Comparison of ENCODE assay signal across 10 cellular contexts in the genomic region with DNA sequence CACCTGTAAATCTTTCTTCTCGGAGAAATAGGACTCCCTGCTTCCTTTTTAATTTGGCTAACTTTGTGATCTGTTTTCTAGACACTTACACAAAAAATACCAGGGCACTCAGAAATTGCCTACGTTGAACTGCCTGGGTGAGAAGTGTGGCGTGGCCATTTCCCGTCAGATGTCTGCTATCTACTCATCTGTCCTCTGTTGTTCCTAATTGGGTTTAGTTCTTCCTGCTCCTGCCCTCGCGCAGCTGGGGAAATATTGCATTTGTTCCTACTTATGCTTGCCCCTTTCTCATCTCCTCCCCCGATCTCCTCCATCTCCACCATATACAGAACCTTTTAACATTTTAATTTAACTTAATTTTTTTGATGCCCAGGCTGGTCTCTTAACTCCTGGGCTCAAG. TPM values are rescaled to one million over a fixed set of nuclear protein-coding genes. Genes with fewer than 3 reads are reported as not detected.
DNase-seq lines count a peak whose midpoint lies in the region; ATAC-seq and TF ChIP-seq lines count a peak whose summit lies in the region.
"Had no signal": no experiment of that assay in that cellular context is flagged by ENCODE, and none has a peak within 500 bp of the region (broad histone marks: within the 10 kb centered on the region; RNA-seq: fewer than 3 reads in every experiment).

No MANE protein-coding gene starts in this region.

- TF ChIP-seq CTCF in RWPE1 (conservative IDR thresholded peaks at IDR 0.05; ENCODE audit: low read depth) (no peak), stomach (IDR thresholded peaks at IDR 0.05) (no peak)

- H3K4me1 ChIP-seq in stomach: peaks cover 0 to 37% (median 0%) of the 10 kb centered on the region in 4 donors

- 63 to 81% (median 75%) methylated on average over 7 of the region's 7 CpGs for WGBS in stomach, 5 donors

- no peak overlapping the region for H3K4me3 ChIP-seq in stomach

- CTCF ChIA-PET in activated naive CD4-positive, alpha-beta T cell treated with anti-CD3 and anti-CD28 coated beads, Interleukin-2, amount 10 ng/mL, durations not matched to agents 7 days and 5 days (lab: Charles Lee): interaction anchor here (0.9 to 3.6 kb wide), 6 partner anchors 11 to 376 kb away, joined by 3 to 23 read pairs (median 6); no protein-coding TSS in a partner anchor
- CTCF ChIA-PET in RWPE1 (lab: Yijun Ruan, JAX): interaction anchor here (1.0 kb wide), 1 partner anchor 17 kb away, joined by 3 read pairs; no protein-coding TSS in a partner anchor

- peaks cover 46% of the 10 kb centered on the region for H3K36me3 Mint-ChIP-seq in activated naive CD4-positive, alpha-beta T cell treated with anti-CD3 and anti-CD28 coated beads, Interleukin-2, amount 10 ng/mL, durations not matched to agents 7 days and 5 days

- H3K4me1 Mint-ChIP-seq in activated naive CD4-positive, alpha-beta T cell treated with anti-CD3 and anti-CD28 coated beads, Interleukin-2, amount 10 ng/mL, durations not matched to agents 7 days and 5 days: peaks cover 63% of the 10 kb centered on the region

- peak overlapping the region; percentile 93 for H3K27ac Mint-ChIP-seq in activated naive CD4-positive, alpha-beta T cell treated with anti-CD3 and anti-CD28 coated beads, Interleukin-2, amount 10 ng/mL, durations not matched to agents 7 days and 5 days

- ATAC-seq in GM18868 (IDR thresholded peaks at IDR 0.05; ENCODE audit: unreplicated experiment): no peak
- ATAC-seq in GM19452 (IDR thresholded peaks at IDR 0.05; ENCODE audit: unreplicated experiment): no peak

- peaks cover 4% of the 10 kb centered on the region for H3K9me3 Mint-ChIP-seq in activated naive CD4-positive, alpha-beta T cell treated with anti-CD3 and anti-CD28 coated beads, Interleukin-2, amount 10 ng/mL, durations not matched to agents 7 days and 5 days

- H3K36me3 ChIP-seq in stomach: peaks cover 0 to 19% (median 4%) of the 10 kb centered on the region in 4 donors

- DNase-seq in activated naive CD4-positive, alpha-beta T cell treated with anti-CD3 and anti-CD28 coated beads, Interleukin-2, amount 10 ng/mL, durations not matched to agents 7 days and 5 days: peak; percentile 45
- no peak for DNase-seq in activated naive CD4-positive, alpha-beta T cell treated with anti-CD3 and anti-CD28 coated beads, Interleukin-2, amount 50 U/mL, for 16 hours
- DNase-seq in RWPE1 (ENCODE audit: low spot score) (no peak), caudate nucleus (lab: John Stamatoyannopoulos, UW) (no peak), stomach (no peak), occipital lobe (lab: John Stamatoyannopoulos, UW) (no peak)
- DNase-seq: HCEC 1CT, mesenchymal stem cell had no signal

- H3K9me3 ChIP-seq in stomach: no peaks in the 10 kb centered on the region

- H3K4me3 Mint-ChIP-seq in activated naive CD4-positive, alpha-beta T cell treated with anti-CD3 and anti-CD28 coated beads, Interleukin-2, amount 10 ng/mL, durations not matched to agents 7 days and 5 days: peak overlapping the region; percentile 42

- no peak for TF ChIP-seq EP300 in stomach (IDR thresholded peaks at IDR 0.05)

- POLR2A ChIA-PET in RWPE1 (lab: Yijun Ruan, JAX; ENCODE audit: low non-redundant PET): no interaction called here

- H3K27me3 Mint-ChIP-seq in activated naive CD4-positive, alpha-beta T cell treated with anti-CD3 and anti-CD28 coated beads, Interleukin-2, amount 10 ng/mL, durations not matched to agents 7 days and 5 days: no peaks in the 10 kb centered on the region

- intact Hi-C loops in stomach (cut with DNase I; ENCODE audit: low total_unique reads): no loop called here

- H3K27ac ChIP-seq in RWPE1 (peak overlapping the region; percentile 31; the same call in 1 of the 2 replicates), caudate nucleus (ENCODE audit: low read depth, low read length) (peak overlapping the region; percentile 48), stomach (peak overlapping the region; percentile 34 to 82 (median 59))

- no peaks in the 10 kb centered on the region for H3K27me3 ChIP-seq in stomach

- no peak for TF ChIP-seq POLR2A in stomach (IDR thresholded peaks at IDR 0.05)

RNA-seq across cellular contexts. Expression of a gene that starts 55.1 kb away (rescaled TPM):
- total RNA-seq in stomach (10 to 100 TPM in 2 of 5 donors, 1 to 10 TPM in 3; 1.2 to 48.8 (median 7.6) TPM), occipital lobe (7.3 TPM)
- polyA plus RNA-seq in stomach: 10 to 100 TPM in 1 of 3 donors, 1 to 10 TPM in 2; 7.8 to 21.9 (median 9.7) TPM
